ENCODE assay signal across 28 cellular contexts in genomic region chr7:114835303-114835702, GRCh38.
"Had no signal": no experiment of that assay in that cellular context is flagged by ENCODE, and none has a peak within 500 bp of the region (broad histone marks: within the 10 kb centered on the region; RNA-seq: fewer than 3 reads in every experiment).

No MANE protein-coding gene starts in this region.

- DNase-seq: activated CD4-positive, alpha-beta T cell treated with anti-CD3 and anti-CD28 coated beads for 1 hour; activated effector memory CD4-positive, alpha-beta T cell treated with Interleukin-2 at 50 U/mL for 16 hours; activated naive CD4-positive, alpha-beta T cell treated with anti-CD3 and anti-CD28 coated beads for 36 hours; activated naive CD8-positive, alpha-beta T cell treated with anti-CD3 and anti-CD28 coated beads, Interleukin-2, amount 10 ng/mL, durations not matched to agents 7 days and 5 days; amniotic stem cell; colonic mucosa; dorsolateral prefrontal cortex; effector memory CD8-positive, alpha-beta T cell; foreskin melanocyte; glutamatergic neuron; immature natural killer cell; lower lobe of right lung; naive B cell; retina; sigmoid colon; stimulated activated CD4-positive, alpha-beta T cell treated with anti-CD3 and anti-CD28 coated beads, Interleukin-15, amount 100 ng/mL, for 24 hours; stimulated activated CD8-positive, alpha-beta memory T cell treated with anti-CD3 and anti-CD28 coated beads, Interleukin-4, amount 100 ng/mL, for 48 hours; stimulated activated naive CD4-positive, alpha-beta T cell; T-helper 9 cell; testis; trophoblast cell; uterus had no signal

- H3K4me1 Mint-ChIP-seq: immature natural killer cell, naive B cell, neural progenitor cell had no signal

- H3K27me3 Mint-ChIP-seq: effector memory CD8-positive, alpha-beta T cell had no signal

- H3K27me3 ChIP-seq: colonic mucosa, dorsolateral prefrontal cortex, hepatocyte, neural progenitor cell, sigmoid colon, testis, uterus had no signal

- ATAC-seq: effector memory CD8-positive, alpha-beta T cell; esophagus mucosa; left lobe of liver; lower lobe of right lung had no signal

- H3K4me2 ChIP-seq: hepatocyte, neural progenitor cell, smooth muscle cell had no signal

- H3K4me3 ChIP-seq: colonic mucosa, dorsolateral prefrontal cortex, hepatocyte, lower lobe of right lung, neural progenitor cell, sigmoid colon, smooth muscle cell, testis, uterus had no signal

- H3K36me3 ChIP-seq: colonic mucosa, lower lobe of right lung, neural progenitor cell, sigmoid colon, uterus had no signal

- H3K27ac Mint-ChIP-seq: activated naive CD4-positive, alpha-beta T cell treated with anti-CD3 and anti-CD28 coated beads for 36 hours; activated naive CD8-positive, alpha-beta T cell treated with anti-CD3 and anti-CD28 coated beads, Interleukin-2, amount 10 ng/mL, durations not matched to agents 7 days and 5 days; effector memory CD8-positive, alpha-beta T cell; immature natural killer cell; naive B cell; neural progenitor cell; progenitor cell of endocrine pancreas had no signal

- H2AFZ ChIP-seq: hepatocyte had no signal

- H3K79me2 ChIP-seq: hepatocyte had no signal

- H3K9me3 ChIP-seq: colonic mucosa, lower lobe of right lung, sigmoid colon, testis, uterus had no signal

- H3K27ac ChIP-seq: colonic mucosa, dorsolateral prefrontal cortex, hepatocyte, lower lobe of right lung, neural progenitor cell, sigmoid colon, testis, uterus had no signal

- H3K4me1 ChIP-seq: colonic mucosa, lower lobe of right lung, neural progenitor cell, testis, uterus had no signal

- H3K9ac ChIP-seq: neural progenitor cell had no signal

- H3K4me3 Mint-ChIP-seq: activated naive CD4-positive, alpha-beta T cell treated with anti-CD3 and anti-CD28 coated beads for 36 hours; activated naive CD8-positive, alpha-beta T cell treated with anti-CD3 and anti-CD28 coated beads, Interleukin-2, amount 10 ng/mL, durations not matched to agents 7 days and 5 days; effector memory CD8-positive, alpha-beta T cell; immature natural killer cell; naive B cell; neural progenitor cell had no signal

- H3K36me3 Mint-ChIP-seq: activated naive CD8-positive, alpha-beta T cell treated with anti-CD3 and anti-CD28 coated beads, Interleukin-2, amount 10 ng/mL, durations not matched to agents 7 days and 5 days; immature natural killer cell; naive B cell; neural progenitor cell had no signal

- H3K9me3 Mint-ChIP-seq: activated naive CD4-positive, alpha-beta T cell treated with anti-CD3 and anti-CD28 coated beads for 36 hours; activated naive CD8-positive, alpha-beta T cell treated with anti-CD3 and anti-CD28 coated beads, Interleukin-2, amount 10 ng/mL, durations not matched to agents 7 days and 5 days; effector memory CD8-positive, alpha-beta T cell; immature natural killer cell; naive B cell; neural progenitor cell had no signal
